Comparison of ENCODE assay signal across 16 cellular contexts in genomic region chr14:51008416-51008815, GRCh38.
"Had no signal": no experiment of that assay in that cellular context is flagged by ENCODE, and none has a peak within 500 bp of the region (broad histone marks: within the 10 kb centered on the region; RNA-seq: fewer than 3 reads in every experiment).

No MANE protein-coding gene starts in this region.

- H3K9me3 ChIP-seq: gastroesophageal sphincter, heart left ventricle, sigmoid colon, testis, vagina had no signal

- H3K4me3 ChIP-seq: gastroesophageal sphincter, heart left ventricle, sigmoid colon, testis, vagina had no signal

- DNase-seq: activated CD4-positive, alpha-beta T cell treated with anti-CD3 and anti-CD28 coated beads, Interleukin-2, amount 50 U/mL, for 1 hour; activated CD4-positive, CD25-positive, alpha-beta regulatory T cell treated with anti-CD3 and anti-CD28 coated beads, Interleukin-2, amount 50 U/mL, for 72 hours; activated CD8-positive, alpha-beta memory T cell treated with anti-CD3 and anti-CD28 coated beads, Interleukin-2, amount 50 U/mL, for 48 hours; activated naive CD4-positive, alpha-beta T cell; activated T-cell treated with anti-CD3 and anti-CD28 coated beads, Interleukin-2, amount 50 U/mL, for 4 hours; dermis blood vessel endothelial cell; effector memory CD4-positive, alpha-beta T cell; heart left ventricle; sigmoid colon; stimulated activated CD4-positive, alpha-beta T cell treated with anti-CD3 and anti-CD28 coated beads, Interleukin-2, amount 100 ng/mL, for 48 hours; stimulated activated CD8-positive, alpha-beta memory T cell treated with anti-CD3 and anti-CD28 coated beads, Interleukin-4, amount 100 ng/mL, for 48 hours; stimulated activated naive B cell treated with anti-CD40 and anti-IgM and Interleukin-4, amounts not matched to agents 10 μg/mL and 1 μg/mL and 100 μg/mL, for 72 hours; testis had no signal

- H3K36me3 ChIP-seq: gastroesophageal sphincter, heart left ventricle, sigmoid colon, vagina had no signal

- H3K4me1 ChIP-seq: testis had no signal

- H3K27ac ChIP-seq: gastroesophageal sphincter, heart left ventricle, testis, VCaP had no signal

- H3K27me3 ChIP-seq: gastroesophageal sphincter, heart left ventricle, sigmoid colon, testis, vagina had no signal
